ENCODE assay signal across 9 cellular contexts in the genomic region with DNA sequence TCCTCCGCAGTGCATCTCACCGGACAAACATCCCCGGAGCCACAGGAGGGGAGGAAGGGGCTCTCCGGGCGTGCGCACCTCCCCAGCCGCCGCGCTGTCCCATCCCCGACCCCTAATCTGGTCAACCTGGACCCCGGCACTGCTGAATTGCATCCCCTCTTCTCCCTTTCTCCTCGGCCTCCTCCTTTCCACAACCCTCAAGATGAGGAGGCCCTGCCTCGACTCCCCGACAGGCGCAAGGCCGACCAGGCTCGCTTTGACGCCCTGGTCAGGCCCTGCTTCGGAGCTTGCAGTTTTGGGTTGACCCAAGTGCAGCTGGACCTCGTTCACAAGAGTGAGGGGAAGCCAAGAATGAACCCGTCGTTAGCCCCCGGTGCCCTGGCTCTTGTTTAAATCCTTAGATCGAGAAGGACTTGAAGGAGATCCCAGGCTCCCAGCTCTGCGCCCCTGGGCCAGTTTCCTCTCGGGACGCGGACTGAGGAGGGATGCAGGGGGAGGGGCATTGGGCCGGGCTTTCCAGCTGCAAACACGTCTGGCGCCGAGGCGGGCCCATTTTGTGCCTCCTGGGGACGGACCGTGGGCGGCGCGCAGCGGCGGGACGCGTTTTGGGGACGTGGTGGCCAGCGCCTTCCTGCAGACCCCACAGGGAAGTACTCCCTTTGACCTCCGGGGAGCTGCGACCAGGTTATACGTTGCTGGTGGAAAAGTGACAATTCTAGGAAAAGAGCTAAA. TPM values are rescaled to one million over a fixed set of nuclear protein-coding genes. Genes with fewer than 3 reads are reported as not detected.
A peak's percentile ranks its signal among the peaks of the same experiment; 100 is the strongest.
DNase-seq lines count a peak whose midpoint lies in the region; ATAC-seq, FAIRE-seq and TF ChIP-seq lines count a peak whose summit lies in the region.
"Had no signal": no experiment of that assay in that cellular context is flagged by ENCODE, and none has a peak within 500 bp of the region (broad histone marks: within the 10 kb centered on the region; RNA-seq: fewer than 3 reads in every experiment).

No MANE protein-coding gene starts in this region.

- WGBS in A549 (ENCODE audit: missing lambda C conversion rate): 40% methylated on average over 18 of the region's 47 CpGs
- 5 to 6% methylated on average over 47 of the region's 47 CpGs for WGBS in esophagus, 2 donors

- no peak for TF ChIP-seq POLR2A in A549 (IDR thresholded peaks at IDR 0.05; ENCODE audit: low read length)

- H3K9me3 ChIP-seq in A549 (no peaks in the 10 kb centered on the region; the same call in 2 of the 3 replicates), esophagus (ENCODE audit: control insufficient read depth in 2 of 2, insufficient read depth in 1 of 2, low read depth in 1 of 2, low read length in 1 of 2) (no peaks in the 10 kb centered on the region)
- H3K9me3 ChIP-seq: body of pancreas had no signal

- H3K4me3 Mint-ChIP-seq in naive B cell: peak overlapping the region; percentile 63 to 92 (median 79)

- POLR2A ChIA-PET in A549 (lab: Yijun Ruan, JAX): no interaction called here

- peaks cover 0 to 8% of the 10 kb centered on the region in 2 donors for H3K36me3 Mint-ChIP-seq in naive B cell

- H3K27me3 ChIP-seq in esophagus (ENCODE audit: control insufficient read depth in 1 of 2, insufficient read depth in 2 of 2, low read length in 2 of 2): peaks cover 0 to 10% of the 10 kb centered on the region in 2 donors

- no peak for FAIRE-seq in A549 (lab: Jason Lieb, UNC)

- CTCF ChIA-PET in A549 (lab: Yijun Ruan, JAX): interaction anchor here (0.8 to 4.9 kb wide), 13 partner anchors 14 to 1249 kb away, joined by 3 to 65 read pairs (median 18); no protein-coding TSS in a partner anchor

- H3K27ac Mint-ChIP-seq in naive B cell: peak overlapping the region in 3 of 6 donors; percentile 32 to 76 (median 69)

- peaks cover 62 to 85% (median 84%) of the 10 kb centered on the region in 3 donors for H3K27me3 Mint-ChIP-seq in naive B cell

- peak overlapping the region; percentile 37 for H3K4me3 ChIP-seq in A549
- peak overlapping the region; percentile 85 for H3K4me3 ChIP-seq in HFF-Myc (replicated peaks; ENCODE audit: low read depth, low read length)
- peak overlapping the region; percentile 61 to 63 for H3K4me3 ChIP-seq in esophagus (ENCODE audit: low read depth in 1 of 2, low read length in 2 of 2)
- H3K4me3 ChIP-seq: body of pancreas had no signal

- no peak for DNase-seq in A549 (ENCODE audit: low read depth in 1 of 2, low spot score in 1 of 2)
- DNase-seq in HFF-Myc (ENCODE audit: extremely low read depth, low read depth): no peak
- peak; percentile 4 for DNase-seq in naive B cell
- no peak for DNase-seq in NCI-H2107 treated with DMSO at 0.1 percent for 48 hours (lab: John Stamatoyannopoulos, UW; ENCODE audit: unreplicated experiment)
- no peak for DNase-seq in GF-D8 (lab: John Stamatoyannopoulos, UW)

- H3K4me1 Mint-ChIP-seq in naive B cell: peaks cover 25 to 52% (median 52%) of the 10 kb centered on the region in 3 donors

- no peak for TF ChIP-seq RAD21 in A549 (conservative IDR thresholded peaks at IDR 0.05 in 1 of 2, IDR thresholded peaks at IDR 0.05 in 1 of 2)

- no peak for ATAC-seq in A549
- ATAC-seq in naive B cell (ENCODE audit: low read depth in 2 of 2): no peak
- ATAC-seq in HG03571 (IDR thresholded peaks at IDR 0.05; ENCODE audit: unreplicated experiment): no peak
- ATAC-seq in HG03432 (IDR thresholded peaks at IDR 0.05; ENCODE audit: unreplicated experiment): no peak
- ATAC-seq: body of pancreas had no signal

- no peak for TF ChIP-seq EP300 in A549 (IDR thresholded peaks at IDR 0.05)

- peak overlapping the region; percentile 81 for H3K4me2 ChIP-seq in A549

- H3K27ac ChIP-seq in A549 (no peak overlapping the region), esophagus (ENCODE audit: low read depth in 2 of 2, low read length in 1 of 2) (peak overlapping the region; percentile 83 to 85)

- no peaks in the 10 kb centered on the region for H3K36me3 ChIP-seq in esophagus (ENCODE audit: control insufficient read depth in 2 of 2, insufficient read depth in 2 of 2, low read length in 1 of 2)

- H3K4me1 ChIP-seq in A549 (no peaks in the 10 kb centered on the region), esophagus (ENCODE audit: control insufficient read depth in 2 of 2, insufficient read depth in 2 of 2, low read length in 1 of 2) (peaks cover 6 to 14% of the 10 kb centered on the region in 2 donors)

- TF ChIP-seq CTCF in A549 (IDR thresholded peaks at IDR 0.05) (no peak), HFF-Myc (IDR thresholded peaks at IDR 0.05; ENCODE audit: low read depth, low read length, missing control alignments) (no peak)

- H3K9me3 Mint-ChIP-seq in naive B cell: peaks cover 0 to 7% (median 2%) of the 10 kb centered on the region in 7 donors

TF ChIP-seq in A549, 52 proteins besides CTCF, POLR2A, EP300 and RAD21:
- TF ChIP-seq MAFK (IDR thresholded peaks at IDR 0.05; ENCODE audit: partially characterized antibody) (no peak), NR3C1 (IDR thresholded peaks at IDR 0.05) (no peak), HOXB13 (CRISPR knock-in tag; IDR thresholded peaks at IDR 0.05; ENCODE audit: low read depth) (no peak), ZNF302 (CRISPR knock-in tag; IDR thresholded peaks at IDR 0.05) (no peak), TP53 (CRISPR knock-in tag; IDR thresholded peaks at IDR 0.05) (no peak), MAX (IDR thresholded peaks at IDR 0.05) (no peak), ZFP36 (IDR thresholded peaks at IDR 0.05; ENCODE audit: borderline replicate concordance, partially characterized antibody) (no peak), ZSCAN20 (CRISPR knock-in tag; IDR thresholded peaks at IDR 0.05) (no peak), ESRRA (IDR thresholded peaks at IDR 0.05; ENCODE audit: borderline replicate concordance, low read length) (no peak), CHD2 (IDR thresholded peaks at IDR 0.05; ENCODE audit: low read length, partially characterized antibody) (no peak), GATA3 (IDR thresholded peaks at IDR 0.05; ENCODE audit: borderline replicate concordance) (no peak), FOSL2 (IDR thresholded peaks at IDR 0.05) (no peak), FOSL2 (CRISPR knock-in tag; IDR thresholded peaks at IDR 0.05) (no peak), HEYL (CRISPR knock-in tag; IDR thresholded peaks at IDR 0.05) (no peak), JUNB (IDR thresholded peaks at IDR 0.05) (no peak), KDM5A (IDR thresholded peaks at IDR 0.05) (no peak), HDAC2 (IDR thresholded peaks at IDR 0.05) (no peak), ZC3H11A (IDR thresholded peaks at IDR 0.05) (no peak), SMC3 (IDR thresholded peaks at IDR 0.05) (no peak), SREBF2 (IDR thresholded peaks at IDR 0.05) (no peak)

RNA-seq across cellular contexts. Expression of gene PDGFRA, which starts 2.5 kb away (rescaled TPM):
- polyA plus RNA-seq in A549 (2011; rRNA removed): 0.92 and 0.93 TPM in 2 replicates
- 0.12 and 0.17 TPM in 2 replicates for polyA plus RNA-seq in A549 (2012; cell fraction: cytosol; rRNA removed)
- 0.20 and 0.22 TPM in 2 replicates for polyA plus RNA-seq in A549 (2012; cell fraction: nucleus; rRNA removed)
- polyA plus RNA-seq in A549 (2017; fragmentation: RNase III; extraction: RNeasy Plus Mini Kit Qiagen cat#74134 plus additional on column Dnase treatment): 0.24 to 0.58 TPM (median 0.40 TPM) in 3 replicates
- polyA minus RNA-seq in A549 (2011; rRNA and poly(A)+ RNA removed): 0.54 and 1.3 TPM in 2 replicates
- 1 to 10 TPM; 3.9 to 7.4 TPM for polyA plus RNA-seq in esophagus
- 1 to 10 TPM in 1 of 6 donors, not detected in 5; 1.2 TPM for polyA plus RNA-seq in naive B cell (ENCODE audit: low read depth in 6 of 6)

Comparison
In these comparisons a context has a peak if more than half of its experiments do, and no peak if none do; other contexts are left out.
1. H3K27ac ChIP-seq: peak in esophagus (2 of 2); none in A549 (0 of 2).
2. Peak in every context shown above with its lines, with median percentiles within 50 percentile points of each other: H3K4me3 ChIP-seq.